In the genomic region with DNA sequence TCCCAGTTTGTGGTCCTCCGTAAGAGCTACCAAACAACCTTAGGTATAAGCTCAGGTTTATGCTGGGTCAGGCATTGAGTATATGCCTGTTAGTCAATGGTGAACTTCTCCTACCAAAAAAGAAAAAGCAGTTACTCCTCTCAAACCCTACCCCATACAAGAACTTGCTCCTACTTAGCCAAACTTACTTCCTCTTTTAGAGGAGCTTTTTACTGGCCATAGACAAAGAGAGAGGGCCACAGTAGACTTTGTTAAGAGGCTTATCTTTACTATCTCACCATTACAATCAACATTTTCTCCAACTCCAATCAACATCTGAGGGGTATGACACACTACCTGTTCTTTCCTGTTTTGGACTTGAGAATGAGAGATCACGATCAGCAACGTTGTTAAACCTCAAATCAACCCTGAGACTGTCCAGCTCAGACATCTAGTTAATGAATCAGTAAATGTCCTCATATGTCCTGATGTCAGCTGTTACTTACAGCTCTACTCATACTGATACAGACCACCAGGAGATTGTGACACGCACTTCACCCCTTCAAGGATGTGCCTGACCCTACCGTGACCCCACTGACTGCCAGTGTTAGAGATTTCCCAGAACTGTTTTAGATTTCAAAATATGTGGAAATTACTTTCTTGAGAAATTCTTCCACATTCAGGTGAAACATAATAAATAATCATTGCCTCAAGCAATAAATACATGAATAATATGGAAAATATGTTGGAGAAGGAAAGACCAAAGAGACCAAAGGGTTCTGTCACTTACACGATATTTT, we compare ENCODE assay signal across 9 cellular contexts. TPM values are rescaled to one million over a fixed set of nuclear protein-coding genes. Genes with fewer than 3 reads are reported as not detected.
DNase-seq lines count a peak whose midpoint lies in the region; ATAC-seq and TF ChIP-seq lines count a peak whose summit lies in the region.
"Had no signal": no experiment of that assay in that cellular context is flagged by ENCODE, and none has a peak within 500 bp of the region (broad histone marks: within the 10 kb centered on the region; RNA-seq: fewer than 3 reads in every experiment).

No MANE protein-coding gene starts in this region.

- H3K9me3 Mint-ChIP-seq in activated CD8-positive, alpha-beta T cell treated with anti-CD3 and anti-CD28 coated beads, Interleukin-2, amount 10 ng/mL, durations not matched to agents 7 days and 5 days (ENCODE audit: insufficient read depth) = no peaks in the 10 kb centered on the region
- H3K9me3 Mint-ChIP-seq: central memory CD8-positive, alpha-beta T cell had no signal

- no peaks in the 10 kb centered on the region for H3K36me3 ChIP-seq in MM.1S (replicated peaks; ENCODE audit: insufficient read depth, low read length)

- no peaks in the 10 kb centered on the region for H3K27me3 Mint-ChIP-seq in activated CD8-positive, alpha-beta T cell treated with anti-CD3 and anti-CD28 coated beads, Interleukin-2, amount 10 ng/mL, durations not matched to agents 7 days and 5 days (ENCODE audit: low read depth)

- H3K9me3 ChIP-seq in MM.1S (replicated peaks; ENCODE audit: insufficient read depth, low read length) = no peaks in the 10 kb centered on the region

- no peaks in the 10 kb centered on the region for H3K79me2 ChIP-seq in MM.1S (ENCODE audit: low read length)

- H3K4me1 Mint-ChIP-seq in activated CD8-positive, alpha-beta T cell treated with anti-CD3 and anti-CD28 coated beads, Interleukin-2, amount 10 ng/mL, durations not matched to agents 7 days and 5 days (ENCODE audit: low read depth) = peaks cover 11% of the 10 kb centered on the region
- H3K4me1 Mint-ChIP-seq: central memory CD8-positive, alpha-beta T cell had no signal

- H3K9me2 ChIP-seq in MM.1S (replicated peaks; ENCODE audit: insufficient read depth, low read length) = no peaks in the 10 kb centered on the region

- H3K4me1 ChIP-seq in MM.1S (ENCODE audit: low read length) = no peaks in the 10 kb centered on the region

- no peak overlapping the region for H3K27ac ChIP-seq in MM.1S (ENCODE audit: low read length)

- H3K4me2 ChIP-seq in MM.1S (ENCODE audit: low read depth, low read length) = no peak overlapping the region

- no peak for DNase-seq in activated CD8-positive, alpha-beta T cell treated with anti-CD3 and anti-CD28 coated beads, Interleukin-2, amount 10 ng/mL, durations not matched to agents 7 days and 5 days
- no peak for DNase-seq in omental fat pad (ENCODE audit: low spot score)
- no peak for DNase-seq in MM.1S
- DNase-seq: KG1 had no signal

- H3K4me3 Mint-ChIP-seq in activated CD8-positive, alpha-beta T cell treated with anti-CD3 and anti-CD28 coated beads, Interleukin-2, amount 10 ng/mL, durations not matched to agents 7 days and 5 days = no peak overlapping the region
- H3K4me3 Mint-ChIP-seq: central memory CD8-positive, alpha-beta T cell had no signal

- H3K36me3 Mint-ChIP-seq in activated CD8-positive, alpha-beta T cell treated with anti-CD3 and anti-CD28 coated beads, Interleukin-2, amount 10 ng/mL, durations not matched to agents 7 days and 5 days (ENCODE audit: low read depth) = no peaks in the 10 kb centered on the region

- CTCF ChIA-PET in activated CD8-positive, alpha-beta T cell treated with anti-CD3 and anti-CD28 coated beads, Interleukin-2, amount 10 ng/mL, durations not matched to agents 7 days and 5 days (lab: Charles Lee) = interaction anchor here (1.0 to 1.9 kb wide), 6 partner anchors 19 to 137 kb away, joined by 3 to 10 read pairs (median 3); partner anchors contain the start of gene CCDC71L

- H3F3A ChIP-seq in MM.1S (ENCODE audit: insufficient read depth, low read length) = no peaks in the 10 kb centered on the region

- no peaks in the 10 kb centered on the region for H3K27me3 ChIP-seq in MM.1S (replicated peaks; ENCODE audit: insufficient read depth, low read length)

- no peak overlapping the region for H2AFZ ChIP-seq in MM.1S (ENCODE audit: low read length)

- TF ChIP-seq CTCF in omental fat pad (IDR thresholded peaks at IDR 0.05) (no peak), MM.1S (IDR thresholded peaks at IDR 0.05; ENCODE audit: low read length) (no peak)

- peak; percentile 89 for ATAC-seq in GM18873 (IDR thresholded peaks at IDR 0.05; ENCODE audit: low FRiP score, unreplicated experiment)
- peak; percentile 80 for ATAC-seq in HG03342 (IDR thresholded peaks at IDR 0.05; ENCODE audit: unreplicated experiment)
- ATAC-seq in activated CD8-positive, alpha-beta T cell treated with anti-CD3 and anti-CD28 coated beads, Interleukin-2, amount 10 ng/mL, durations not matched to agents 7 days and 5 days = peak; percentile 27
- peak; percentile 100 for ATAC-seq in omental fat pad (ENCODE audit: low FRiP score)
- no peak for ATAC-seq in HG03378 (IDR thresholded peaks at IDR 0.05; ENCODE audit: unreplicated experiment)
- ATAC-seq in GM19397 (IDR thresholded peaks at IDR 0.05; ENCODE audit: unreplicated experiment) = no peak

- H4K20me1 ChIP-seq in MM.1S (ENCODE audit: insufficient read depth, low read length) = no peaks in the 10 kb centered on the region

- H3K9ac ChIP-seq in MM.1S (ENCODE audit: low read length) = no peak overlapping the region

- no peak overlapping the region for H3K4me3 ChIP-seq in MM.1S (ENCODE audit: low read length)

- POLR2A ChIA-PET in activated CD8-positive, alpha-beta T cell treated with anti-CD3 and anti-CD28 coated beads, Interleukin-2, amount 10 ng/mL, durations not matched to agents 7 days and 5 days (lab: Charles Lee) = interaction anchor here (0.5 to 0.6 kb wide), 3 partner anchors 19 to 990 kb away, joined by 3 to 4 read pairs (median 4); no protein-coding TSS in a partner anchor

- no peak overlapping the region for H3K27ac Mint-ChIP-seq in activated CD8-positive, alpha-beta T cell treated with anti-CD3 and anti-CD28 coated beads, Interleukin-2, amount 10 ng/mL, durations not matched to agents 7 days and 5 days

RNA-seq across cellular contexts. Expression of gene CCDC71L, which starts 18.4 kb away (rescaled TPM):
- total RNA-seq in activated CD8-positive, alpha-beta T cell treated with anti-CD3 and anti-CD28 coated beads, Interleukin-2, amount 10 ng/mL, durations not matched to agents 7 days and 5 days = 10 to 100 TPM; 16.6 to 17.8 TPM
- total RNA-seq in omental fat pad = 100 to 1,000 TPM in 2 of 4 donors, 10 to 100 TPM in 2; 43.5 to 318 (median 153) TPM

Comparison
In these comparisons a context has a peak if more than half of its experiments do, and no peak if none do; other contexts are left out.
1. ATAC-seq: peak in GM18873 (single experiment), HG03342 (single experiment), activated CD8-positive, alpha-beta T cell treated with anti-CD3 and anti-CD28 coated beads, Interleukin-2, amount 10 ng/mL, durations not matched to agents 7 days and 5 days (single experiment) and omental fat pad (single experiment); none in HG03378 (single experiment) and GM19397 (single experiment).